10 cellular contexts compared by ENCODE assay signal in the genomic region with DNA sequence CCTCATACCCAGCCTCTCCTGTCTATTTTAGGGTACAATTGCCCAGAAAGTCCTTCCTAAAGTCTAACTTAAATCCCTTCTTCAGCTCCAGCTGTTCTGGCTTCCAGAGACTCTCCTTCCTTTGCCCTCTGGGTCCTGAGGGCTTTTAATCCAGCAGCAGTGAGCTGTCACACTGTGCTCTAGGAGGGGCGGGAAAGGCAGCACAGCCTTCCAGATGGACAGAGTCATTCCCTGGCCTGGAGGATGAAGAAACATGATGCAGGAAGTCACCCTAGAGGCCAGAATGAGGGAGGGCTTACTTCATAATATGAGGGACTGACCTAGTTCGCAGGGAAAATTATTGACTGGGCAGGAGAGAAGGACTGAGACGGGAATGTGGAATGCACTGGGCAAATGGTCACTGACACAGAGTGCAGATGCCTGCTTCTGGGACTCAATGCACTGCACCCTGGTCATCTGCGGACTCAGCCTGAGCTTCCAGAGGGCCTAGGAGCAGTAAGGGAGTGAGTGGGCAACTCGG. TPM values are rescaled to one million over a fixed set of nuclear protein-coding genes. Genes with fewer than 3 reads are reported as not detected.
A peak's percentile ranks its signal among the peaks of the same experiment; 100 is the strongest.
DNase-seq lines count a peak whose midpoint lies in the region; ATAC-seq and TF ChIP-seq lines count a peak whose summit lies in the region.
"Had no signal": no experiment of that assay in that cellular context is flagged by ENCODE, and none has a peak within 500 bp of the region (broad histone marks: within the 10 kb centered on the region; RNA-seq: fewer than 3 reads in every experiment).

No MANE protein-coding gene starts in this region.

- H3K36me3 ChIP-seq in adrenal gland (replicated peaks in 1 of 2), result no peaks in the 10 kb centered on the region

- no peak for TF ChIP-seq POLR2A in adrenal gland (IDR thresholded peaks at IDR 0.05)
- TF ChIP-seq POLR2A in GM18505 (IDR thresholded peaks at IDR 0.05; ENCODE audit: borderline replicate concordance, extremely low read depth, insufficient read depth, insufficient read length), result no peak

- H3K4me1 ChIP-seq in adrenal gland (replicated peaks in 1 of 2), result peaks cover 12 to 22% of the 10 kb centered on the region in 2 donors

- no peak overlapping the region for H3K4me3 ChIP-seq in adrenal gland

- peak overlapping the region in 3 of 5 donors; percentile 29 to 90 (median 81) for H3K27ac ChIP-seq in adrenal gland
- H3K27ac ChIP-seq: KMS-11 had no signal

- no peaks in the 10 kb centered on the region for H3K27me3 ChIP-seq in adrenal gland

- POLR2A ChIA-PET in GM10248 (lab: Yijun Ruan, JAX), result no interaction called here

- CTCF ChIA-PET in GM10248 (lab: Yijun Ruan, JAX), result interaction anchor here (2.2 to 11.5 kb wide), 2 partner anchors 17 to 45 kb away, joined by 8 to 106 read pairs; a partner anchor contains a TSS

- intact Hi-C loops in adrenal gland (cut with DNase I), result no loop called here

- 55 to 65% (median 61%) methylated on average over 5 of the region's 5 CpGs for WGBS in adrenal gland, 4 donors

- H3K9me3 ChIP-seq in adrenal gland (replicated peaks in 1 of 3), result no peaks in the 10 kb centered on the region

- peak; percentile 38 for DNase-seq in DMS53 (lab: John Stamatoyannopoulos, UW)
- DNase-seq in DMS53 treated with DMSO at 0.1 percent for 48 hours (lab: John Stamatoyannopoulos, UW; ENCODE audit: unreplicated experiment), result no peak
- DNase-seq in adrenal gland, result peak in 6 of 7 donors; percentile 30 to 85 (median 57)
- DNase-seq in islet precursor cell, result peak; percentile 81
- DNase-seq in stromal cell of bone marrow (ENCODE audit: low read depth), result peak; percentile 91
- no peak for DNase-seq in GM10248 (ENCODE audit: extremely low spot score)
- DNase-seq in C1 segment of cervical spinal cord (lab: John Stamatoyannopoulos, UW), result no peak

- no peak for ATAC-seq in GM18505 (IDR thresholded peaks at IDR 0.05; ENCODE audit: unreplicated experiment)

- TF ChIP-seq CTCF in adrenal gland (IDR thresholded peaks at IDR 0.05) (peak in 1 of 6 experiments; percentile 12), GM10248 (IDR thresholded peaks at IDR 0.05; ENCODE audit: control extremely low read depth, extremely low read depth, low read depth, missing control alignments) (no peak)

RNA-seq across cellular contexts. Expression of a gene that starts 1.3 kb away (rescaled TPM):
- total RNA-seq in adrenal gland, result 1 to 10 TPM in 5 of 8 donors, under 1 TPM in 2, not detected in 1; 0.61 to 4.8 (median 2.2) TPM
- polyA plus RNA-seq in adrenal gland, result 1 to 10 TPM in 1 of 3 donors, under 1 TPM in 2; 0.40 to 3.9 (median 0.91) TPM

RNA-seq across cellular contexts. Expression of a gene that starts 43.5 kb away (rescaled TPM):
- total RNA-seq in adrenal gland, result 1 to 10 TPM in 1 of 8 donors, under 1 TPM in 5, not detected in 2; 0.04 to 1.3 (median 0.25) TPM
- polyA plus RNA-seq in adrenal gland, result 1 to 10 TPM in 2 of 3 donors, under 1 TPM in 1; 0.22 to 8.7 (median 1.5) TPM
- total RNA-seq: epithelial cell of proximal tubule had no signal

RNA-seq across cellular contexts. Expression of a gene that starts 45.3 kb away (rescaled TPM):
- total RNA-seq in adrenal gland, result 10 to 100 TPM in 1 of 8 donors, 1 to 10 TPM in 2, under 1 TPM in 4, not detected in 1; 0.26 to 11.2 (median 0.78) TPM
- 10 to 100 TPM in 2 of 3 donors, 1 to 10 TPM in 1; 1.1 to 22.6 (median 13.6) TPM for polyA plus RNA-seq in adrenal gland
- total RNA-seq: epithelial cell of proximal tubule had no signal

RNA-seq across cellular contexts. Expression of a gene that starts 48.0 kb away (rescaled TPM):
- 10 to 100 TPM; 42.4 to 77.5 (median 57.2) TPM for total RNA-seq in adrenal gland
- 100 to 1,000 TPM in 1 of 3 donors, 10 to 100 TPM in 2; 63.4 to 137 (median 67.6) TPM for polyA plus RNA-seq in adrenal gland

Comparison
In these comparisons a context has a peak if more than half of its experiments do, and no peak if none do; other contexts are left out.
1. DNase-seq: peak in DMS53 (single experiment), adrenal gland (6 of 7), islet precursor cell (single experiment) and stromal cell of bone marrow (single experiment); none in DMS53 treated with DMSO at 0.1 percent for 48 hours (single experiment), GM10248 (single experiment) and C1 segment of cervical spinal cord (0 of 14).